Comparison of ENCODE assay signal across 8 cellular contexts in the genomic region with DNA sequence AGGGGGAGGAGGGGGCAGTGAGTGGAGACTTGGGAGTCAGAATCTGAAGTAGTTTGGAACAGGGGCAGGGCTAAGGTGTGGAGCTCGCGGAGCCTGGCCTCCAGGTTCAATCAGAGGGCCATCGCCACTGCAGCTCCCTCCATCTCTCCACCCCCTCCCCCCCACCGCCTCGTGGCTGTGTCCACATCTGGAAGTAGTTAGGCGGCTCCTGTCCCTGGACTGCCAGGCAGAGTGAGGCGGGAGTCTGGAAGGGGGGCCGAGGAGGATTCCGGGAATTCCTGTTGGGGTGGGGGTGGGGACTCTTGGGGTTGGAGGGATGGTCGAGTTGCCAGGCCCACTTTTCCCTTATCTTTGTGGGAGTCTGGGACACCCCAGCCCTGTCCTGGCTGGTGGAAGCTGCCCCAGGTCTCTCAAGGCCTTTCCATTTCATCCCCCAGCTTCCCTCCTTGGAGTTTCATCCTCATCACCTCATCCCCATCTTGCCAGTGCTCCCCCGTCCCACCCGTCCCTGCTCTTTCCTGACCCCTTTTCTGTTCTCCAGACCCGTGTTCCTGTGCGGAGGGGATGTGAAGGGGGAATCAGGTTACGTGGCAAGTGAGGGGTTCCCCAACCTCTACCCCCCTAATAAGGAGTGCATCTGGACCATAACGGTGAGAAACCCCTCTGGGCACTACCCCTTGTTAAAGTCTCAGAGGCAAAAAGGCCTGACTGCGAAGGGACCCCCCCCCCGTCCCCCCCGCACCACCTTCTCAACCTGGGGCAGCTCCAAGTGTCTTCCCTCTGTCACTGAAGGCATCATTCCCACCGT. TPM values are rescaled to one million over a fixed set of nuclear protein-coding genes. Genes with fewer than 3 reads are reported as not detected.
A peak's percentile ranks its signal among the peaks of the same experiment; 100 is the strongest.
DNase-seq lines count a peak whose midpoint lies in the region; ATAC-seq and TF ChIP-seq lines count a peak whose summit lies in the region.

No MANE protein-coding gene starts in this region.

- H3K9ac ChIP-seq in parathyroid adenoma, result no peak overlapping the region

- H3K36me3 Mint-ChIP-seq in activated naive CD4-positive, alpha-beta T cell treated with anti-CD3 and anti-CD28 coated beads, Interleukin-2, amount 50 U/mL, for 72 hours, result no peaks in the 10 kb centered on the region

- H3K9me3 Mint-ChIP-seq in activated naive CD4-positive, alpha-beta T cell treated with anti-CD3 and anti-CD28 coated beads, Interleukin-2, amount 50 U/mL, for 72 hours, result no peaks in the 10 kb centered on the region

- H3K9me3 ChIP-seq in DOHH2 (ENCODE audit: control insufficient read depth, insufficient read depth, low read length) (no peaks in the 10 kb centered on the region), parathyroid adenoma (ENCODE audit: control insufficient read depth, low read length) (no peaks in the 10 kb centered on the region)

- H3K9me2 ChIP-seq in DOHH2 (replicated peaks; ENCODE audit: control insufficient read depth, low read length), result no peaks in the 10 kb centered on the region

- peak overlapping the region; percentile 72 for H2AFZ ChIP-seq in parathyroid adenoma

- no peaks in the 10 kb centered on the region for H4K20me1 ChIP-seq in DOHH2 (ENCODE audit: control insufficient read depth, insufficient read depth, low read depth, low read length)

- H3F3A ChIP-seq in DOHH2 (ENCODE audit: control insufficient read depth, insufficient read depth), result no peaks in the 10 kb centered on the region

- H3K27ac Mint-ChIP-seq in activated naive CD4-positive, alpha-beta T cell treated with anti-CD3 and anti-CD28 coated beads, Interleukin-2, amount 50 U/mL, for 72 hours, result no peak overlapping the region

- H3K27me3 ChIP-seq in DOHH2 (ENCODE audit: control insufficient read depth, low read length) (peaks cover 31% of the 10 kb centered on the region), parathyroid adenoma (ENCODE audit: control insufficient read depth, insufficient read depth, low read length) (no peaks in the 10 kb centered on the region)

- H3K36me3 ChIP-seq in DOHH2 (ENCODE audit: control insufficient read depth, low read length) (no peaks in the 10 kb centered on the region), parathyroid adenoma (ENCODE audit: control insufficient read depth, insufficient read depth, low read length) (no peaks in the 10 kb centered on the region)

- peaks cover 19% of the 10 kb centered on the region for H3K4me1 ChIP-seq in DOHH2 (ENCODE audit: control insufficient read depth, low read length)
- H3K4me1 ChIP-seq in parathyroid adenoma, result no peaks in the 10 kb centered on the region

- H3K27ac ChIP-seq in DOHH2 (ENCODE audit: low read depth, low read length), result no peak overlapping the region
- H3K27ac ChIP-seq in parathyroid adenoma, result peak overlapping the region; percentile 8

- H3K79me2 ChIP-seq in DOHH2 (ENCODE audit: control insufficient read depth, low read length) (no peaks in the 10 kb centered on the region), parathyroid adenoma (no peaks in the 10 kb centered on the region)

- peak overlapping the region; percentile 74; the same call in 1 of the 2 replicates for H3K4me3 ChIP-seq in DOHH2 (ENCODE audit: low read length)
- peak overlapping the region; percentile 96 for H3K4me3 ChIP-seq in fibroblast of mammary gland (ENCODE audit: control insufficient read depth, low read depth, low read length)
- H3K4me3 ChIP-seq in parathyroid adenoma (ENCODE audit: low read depth, low read length), result peak overlapping the region; percentile 36

- no peak for TF ChIP-seq CTCF in DOHH2 (IDR thresholded peaks at IDR 0.05; ENCODE audit: low read depth, low read length, poor library complexity, severe bottlenecking)
- TF ChIP-seq CTCF in fibroblast of mammary gland (conservative IDR thresholded peaks at IDR 0.05; ENCODE audit: control insufficient read depth, insufficient read depth, low read depth, low read length), result no peak
- no peak for TF ChIP-seq CTCF in parathyroid adenoma (IDR thresholded peaks at IDR 0.05)

- DNase-seq in RPMI7951 (ENCODE audit: low read depth) (peak; percentile 94), fibroblast of mammary gland (ENCODE audit: low read depth) (peak; percentile 86), NCI-H1436 treated with DMSO at 0.1 percent for 48 hours (lab: John Stamatoyannopoulos, UW) (no peak)
- no peak for DNase-seq in activated naive CD4-positive, alpha-beta T cell treated with anti-CD3 and anti-CD28 coated beads, Interleukin-2, amount 50 U/mL, for 72 hours (ENCODE audit: low spot score in 2 of 2)

- H3K4me2 ChIP-seq in DOHH2 (ENCODE audit: low read length) (peak overlapping the region; percentile 89), parathyroid adenoma (ENCODE audit: low read length) (no peak overlapping the region)

- ATAC-seq in GM18873 (IDR thresholded peaks at IDR 0.05; ENCODE audit: low FRiP score, unreplicated experiment), result no peak
- no peak for ATAC-seq in HG02798 (IDR thresholded peaks at IDR 0.05; ENCODE audit: poor library complexity, unreplicated experiment)
- ATAC-seq in activated naive CD4-positive, alpha-beta T cell treated with anti-CD3 and anti-CD28 coated beads, Interleukin-2, amount 50 U/mL, for 72 hours, result no peak

RNA-seq across cellular contexts. Expression of gene PCOLCE, which starts 0.9 kb away (rescaled TPM):
- 175 and 237 TPM in 2 replicates for total RNA-seq in RPMI7951 (2014; rRNA removed; shearing (Covaris generic))
- 10 to 100 TPM; 14.8 to 19.6 TPM for total RNA-seq in activated naive CD4-positive, alpha-beta T cell treated with anti-CD3 and anti-CD28 coated beads, Interleukin-2, amount 50 U/mL, for 72 hours

RNA-seq across cellular contexts. Expression of gene MOSPD3, which starts 9.2 kb away (rescaled TPM):
- 19.7 and 28.7 TPM in 2 replicates for total RNA-seq in RPMI7951 (2014; rRNA removed; shearing (Covaris generic))
- 10 to 100 TPM; 20.7 to 28.0 TPM for total RNA-seq in activated naive CD4-positive, alpha-beta T cell treated with anti-CD3 and anti-CD28 coated beads, Interleukin-2, amount 50 U/mL, for 72 hours

RNA-seq across cellular contexts. Expression of gene FBXO24, which starts 17.0 kb away (rescaled TPM):
- 0.49 and 0.72 TPM in 2 replicates for total RNA-seq in RPMI7951 (2014; rRNA removed; shearing (Covaris generic))
- 1 to 10 TPM; 1.9 to 4.0 TPM for total RNA-seq in activated naive CD4-positive, alpha-beta T cell treated with anti-CD3 and anti-CD28 coated beads, Interleukin-2, amount 50 U/mL, for 72 hours

RNA-seq across cellular contexts. Expression of gene LRCH4, which starts 17.2 kb away (rescaled TPM):
- 8.3 and 10.8 TPM in 2 replicates for total RNA-seq in RPMI7951 (2014; rRNA removed; shearing (Covaris generic))
- 100 to 1,000 TPM in 1 of 2 donors, 10 to 100 TPM in 1; 76.2 to 178 TPM for total RNA-seq in activated naive CD4-positive, alpha-beta T cell treated with anti-CD3 and anti-CD28 coated beads, Interleukin-2, amount 50 U/mL, for 72 hours

RNA-seq across cellular contexts. Expression of gene SAP25, which starts 29.4 kb away (rescaled TPM):
- total RNA-seq in RPMI7951 (2014; rRNA removed; shearing (Covaris generic)), result 2.1 TPM in 1 of 2 replicates, not detected in the other
- total RNA-seq in activated naive CD4-positive, alpha-beta T cell treated with anti-CD3 and anti-CD28 coated beads, Interleukin-2, amount 50 U/mL, for 72 hours, result 10 to 100 TPM; 10.6 to 26.0 TPM

Comparison
In these comparisons a context has a peak if more than half of its experiments do, and no peak if none do; other contexts are left out.
1. H3K4me3 ChIP-seq: peak in every context shown above with its lines; median percentile 96 in fibroblast of mammary gland; 74 in DOHH2; 36 in parathyroid adenoma.
2. DNase-seq: peak in RPMI7951 (single experiment) and fibroblast of mammary gland (single experiment); none in NCI-H1436 treated with DMSO at 0.1 percent for 48 hours (single experiment) and activated naive CD4-positive, alpha-beta T cell treated with anti-CD3 and anti-CD28 coated beads, Interleukin-2, amount 50 U/mL, for 72 hours (0 of 2).